In genomic region chr15:77415450-77416448, GRCh38 we compare ENCODE assay signal across 2 cellular contexts.
TF ChIP-seq lines count a peak whose summit lies in the region.

No MANE protein-coding gene starts in this region.

TF ChIP-seq in IMR-90, 13 proteins besides CTCF, POLR2A, EP300 and RAD21:
- TF ChIP-seq CEBPB (IDR thresholded peaks at IDR 0.05; ENCODE audit: low read depth, low read length) (peak; percentile 71), RCOR1 (IDR thresholded peaks at IDR 0.05; ENCODE audit: insufficient replicate concordance, low read length) (no peak), FOS (IDR thresholded peaks at IDR 0.05; ENCODE audit: low read depth, low read length) (no peak)

TF ChIP-seq in H1, 55 proteins besides CTCF, POLR2A, EP300 and RAD21:
- TF ChIP-seq SIN3A (conservative IDR thresholded peaks at IDR 0.05 in 1 of 2, IDR thresholded peaks at IDR 0.05 in 1 of 2; ENCODE audit: low read depth in 1 of 2, low read length in 2 of 2) (no peak), ASH2L (IDR thresholded peaks at IDR 0.05; ENCODE audit: low read length) (no peak), POU5F1 (IDR thresholded peaks at IDR 0.05; ENCODE audit: low read depth, low read length) (0 out of 2 replicates have a peak, but pooled peaks have one; percentile 15), RNF2 (IDR thresholded peaks at IDR 0.05; ENCODE audit: borderline replicate concordance, low read depth, low read length, missing control alignments, poor library complexity, severe bottlenecking) (no peak)
